In genomic region chr17:61822326-61823285, GRCh38 we compare ENCODE assay signal across 1 cellular context.
TF ChIP-seq lines count a peak whose summit lies in the region.

No MANE protein-coding gene starts in this region.

TF ChIP-seq in IMR-90, 13 proteins besides CTCF, POLR2A, EP300 and RAD21 (continued from another document):
- TF ChIP-seq MAZ (IDR thresholded peaks at IDR 0.05; ENCODE audit: borderline replicate concordance, low read depth, low read length) (no peak), USF2 (IDR thresholded peaks at IDR 0.05; ENCODE audit: low read depth, low read length) (no peak), MAFK (IDR thresholded peaks at IDR 0.05; ENCODE audit: low read depth, low read length) (no peak), CEBPB (IDR thresholded peaks at IDR 0.05; ENCODE audit: low read depth, low read length) (no peak), CHD1 (IDR thresholded peaks at IDR 0.05; ENCODE audit: low read depth, low read length) (no peak), NFE2L2 (IDR thresholded peaks at IDR 0.05; ENCODE audit: low read depth, low read length) (no peak), RFX5 (IDR thresholded peaks at IDR 0.05; ENCODE audit: low read depth, low read length) (no peak), RCOR1 (IDR thresholded peaks at IDR 0.05; ENCODE audit: insufficient replicate concordance, low read length) (no peak), FOS (IDR thresholded peaks at IDR 0.05; ENCODE audit: low read depth, low read length) (no peak), ELK1 (IDR thresholded peaks at IDR 0.05; ENCODE audit: borderline replicate concordance, low read depth, low read length) (no peak)
TF ChIP-seq in IMR-90: peak in this region for 0.
